ENCODE assay signal across 11 cellular contexts in genomic region chr21:30227633-30228404, GRCh38. TPM values are rescaled to one million over a fixed set of nuclear protein-coding genes. Genes with fewer than 3 reads are reported as not detected.
DNase-seq lines count a peak whose midpoint lies in the region; ATAC-seq and TF ChIP-seq lines count a peak whose summit lies in the region.
"Had no signal": no experiment of that assay in that cellular context is flagged by ENCODE, and none has a peak within 500 bp of the region (broad histone marks: within the 10 kb centered on the region; RNA-seq: fewer than 3 reads in every experiment).

No MANE protein-coding gene starts in this region.

- no peak for TF ChIP-seq CTCF in MCF 10A (IDR thresholded peaks at IDR 0.05; ENCODE audit: unreplicated experiment)
- TF ChIP-seq CTCF in liver (IDR thresholded peaks at IDR 0.05; ENCODE audit: low read depth, low read length, missing input control): no peak
- no peak for TF ChIP-seq CTCF in GM20000 (IDR thresholded peaks at IDR 0.05; ENCODE audit: extremely low read depth, missing control alignments)

- no peak overlapping the region for H3K4me3 Mint-ChIP-seq in MCF 10A (ENCODE audit: unreplicated experiment)
- H3K4me3 Mint-ChIP-seq: activated CD8-positive, alpha-beta memory T cell treated with anti-CD3 and anti-CD28 coated beads, Interleukin-2, amount 10 ng/mL, durations not matched to agents 7 days and 5 days had no signal

- H3K27ac ChIP-seq in liver (ENCODE audit: low read depth in 1 of 2, low read length in 2 of 2): peak overlapping the region in 1 of 2 donors; percentile 1

- intact Hi-C loops in MCF 10A (cut with micrococcal nuclease): no loop called here

- no TSS peak for BruUV-seq in MCF 10A (replicated peaks; lab: Mats Ljungman, UMichigan)

- H3K9me3 Mint-ChIP-seq in MCF 10A (ENCODE audit: unreplicated experiment): no peaks in the 10 kb centered on the region

- H3K27me3 Mint-ChIP-seq in MCF 10A (ENCODE audit: insufficient read depth, unreplicated experiment): no peaks in the 10 kb centered on the region
- H3K27me3 Mint-ChIP-seq: activated CD8-positive, alpha-beta memory T cell treated with anti-CD3 and anti-CD28 coated beads, Interleukin-2, amount 10 ng/mL, durations not matched to agents 7 days and 5 days had no signal

- TF ChIP-seq RAD21 in liver (IDR thresholded peaks at IDR 0.05): peak in 1 of 2 donors; percentile 17

- peaks cover 13% of the 10 kb centered on the region for H3K4me1 Mint-ChIP-seq in MCF 10A (ENCODE audit: insufficient read depth, unreplicated experiment)
- H3K4me1 Mint-ChIP-seq: activated CD8-positive, alpha-beta memory T cell treated with anti-CD3 and anti-CD28 coated beads, Interleukin-2, amount 10 ng/mL, durations not matched to agents 7 days and 5 days had no signal

- no peaks in the 10 kb centered on the region for H3K4me1 ChIP-seq in liver (ENCODE audit: control insufficient read depth in 4 of 4, insufficient read depth in 4 of 4, low read length in 3 of 4)

- no peak overlapping the region for H3K9ac ChIP-seq in liver (ENCODE audit: low read depth in 1 of 2, low read length in 2 of 2)

- H3K27ac Mint-ChIP-seq in MCF 10A (ENCODE audit: low read depth, unreplicated experiment): peak overlapping the region; percentile 42
- H3K27ac Mint-ChIP-seq: activated CD8-positive, alpha-beta memory T cell treated with anti-CD3 and anti-CD28 coated beads, Interleukin-2, amount 10 ng/mL, durations not matched to agents 7 days and 5 days had no signal

- H3K4me3 ChIP-seq in liver (ENCODE audit: low read depth in 1 of 3, low read length in 3 of 3): no peak overlapping the region

- ATAC-seq in HG03045 (IDR thresholded peaks at IDR 0.05; ENCODE audit: unreplicated experiment): no peak
- no peak for ATAC-seq in HG03097 (IDR thresholded peaks at IDR 0.05; ENCODE audit: low FRiP score, unreplicated experiment)
- ATAC-seq: activated CD8-positive, alpha-beta memory T cell treated with anti-CD3 and anti-CD28 coated beads, Interleukin-2, amount 10 ng/mL, durations not matched to agents 7 days and 5 days had no signal

- CTCF ChIA-PET in MCF 10A (lab: Yijun Ruan, JAX): interaction anchor here (0.7 to 1.6 kb wide), 3 partner anchors 9 to 184 kb away, joined by 3 to 5 read pairs (median 4); no protein-coding TSS in a partner anchor

- POLR2A ChIA-PET in MCF 10A (lab: Yijun Ruan, JAX): interaction anchor here (0.7 to 1.8 kb wide), 7 partner anchors 8 to 1155 kb away, joined by 3 to 7 read pairs (median 3); partner anchors contain the start of gene CLDN8

- H3K36me3 ChIP-seq in liver (ENCODE audit: control insufficient read depth in 4 of 4, insufficient read depth in 3 of 4, low read depth in 1 of 4, low read length in 3 of 4): no peaks in the 10 kb centered on the region

- peak; percentile 97 for DNase-seq in A172 (ENCODE audit: low spot score)
- DNase-seq in MV-4-11 (lab: John Stamatoyannopoulos, UW): peak; percentile 79
- peak; percentile 98 for DNase-seq in MCF 10A (ENCODE audit: unreplicated experiment)
- no peak for DNase-seq in stimulated activated naive CD4-positive, alpha-beta T cell (lab: John Stamatoyannopoulos, UW)
- DNase-seq in GM20000 (ENCODE audit: low spot score): no peak
- DNase-seq: 8988T; activated CD8-positive, alpha-beta memory T cell treated with anti-CD3 and anti-CD28 coated beads, Interleukin-2, amount 10 ng/mL, durations not matched to agents 7 days and 5 days; NCI-H146 had no signal

- H3K9me3 ChIP-seq in liver (ENCODE audit: control insufficient read depth in 4 of 4, low read length in 3 of 4): no peaks in the 10 kb centered on the region

- H3K27me3 ChIP-seq in liver (ENCODE audit: control insufficient read depth in 4 of 4, insufficient read depth in 4 of 4, low read length in 3 of 4): no peaks in the 10 kb centered on the region

- WGBS in liver: 30% methylated on average over 3 of the region's 3 CpGs

- H3K36me3 Mint-ChIP-seq in MCF 10A (ENCODE audit: insufficient read depth, unreplicated experiment): no peaks in the 10 kb centered on the region
- H3K36me3 Mint-ChIP-seq: activated CD8-positive, alpha-beta memory T cell treated with anti-CD3 and anti-CD28 coated beads, Interleukin-2, amount 10 ng/mL, durations not matched to agents 7 days and 5 days had no signal

TF ChIP-seq in liver, 16 proteins besides CTCF, POLR2A, EP300 and RAD21:
- TF ChIP-seq GABPA (IDR thresholded peaks at IDR 0.05 in 1 of 2, conservative IDR thresholded peaks at IDR 0.05 in 1 of 2) (no peak), RXRA (IDR thresholded peaks at IDR 0.05) (peak in 1 of 2 donors; percentile 32), JUND (IDR thresholded peaks at IDR 0.05) (peak; percentile 88 to 93), HNF4G (IDR thresholded peaks at IDR 0.05) (no peak), FOXA1 (IDR thresholded peaks at IDR 0.05) (no peak), YY1 (IDR thresholded peaks at IDR 0.05) (no peak), EGR1 (IDR thresholded peaks at IDR 0.05; ENCODE audit: low read depth in 2 of 2) (no peak), NR2F2 (IDR thresholded peaks at IDR 0.05) (peak; percentile 93), SP1 (IDR thresholded peaks at IDR 0.05) (peak; percentile 50), FOXA2 (IDR thresholded peaks at IDR 0.05) (no peak), HNF4A (conservative IDR thresholded peaks at IDR 0.05) (no peak), TAF1 (conservative IDR thresholded peaks at IDR 0.05) (no peak)
- TF ChIP-seq, protein P1, sequence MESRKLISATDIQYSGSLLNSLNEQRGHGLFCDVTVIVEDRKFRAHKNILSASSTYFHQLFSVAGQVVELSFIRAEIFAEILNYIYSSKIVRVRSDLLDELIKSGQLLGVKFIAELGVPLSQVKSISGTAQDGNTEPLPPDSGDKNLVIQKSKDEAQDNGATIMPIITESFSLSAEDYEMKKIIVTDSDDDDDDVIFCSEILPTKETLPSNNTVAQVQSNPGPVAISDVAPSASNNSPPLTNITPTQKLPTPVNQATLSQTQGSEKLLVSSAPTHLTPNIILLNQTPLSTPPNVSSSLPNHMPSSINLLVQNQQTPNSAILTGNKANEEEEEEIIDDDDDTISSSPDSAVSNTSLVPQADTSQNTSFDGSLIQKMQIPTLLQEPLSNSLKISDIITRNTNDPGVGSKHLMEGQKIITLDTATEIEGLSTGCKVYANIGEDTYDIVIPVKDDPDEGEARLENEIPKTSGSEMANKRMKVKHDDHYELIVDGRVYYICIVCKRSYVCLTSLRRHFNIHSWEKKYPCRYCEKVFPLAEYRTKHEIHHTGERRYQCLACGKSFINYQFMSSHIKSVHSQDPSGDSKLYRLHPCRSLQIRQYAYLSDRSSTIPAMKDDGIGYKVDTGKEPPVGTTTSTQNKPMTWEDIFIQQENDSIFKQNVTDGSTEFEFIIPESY (IDR thresholded peaks at IDR 0.05): no peak
- TF ChIP-seq, protein P2, sequence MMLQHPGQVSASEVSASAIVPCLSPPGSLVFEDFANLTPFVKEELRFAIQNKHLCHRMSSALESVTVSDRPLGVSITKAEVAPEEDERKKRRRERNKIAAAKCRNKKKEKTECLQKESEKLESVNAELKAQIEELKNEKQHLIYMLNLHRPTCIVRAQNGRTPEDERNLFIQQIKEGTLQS (IDR thresholded peaks at IDR 0.05): no peak
- TF ChIP-seq, protein P3, sequence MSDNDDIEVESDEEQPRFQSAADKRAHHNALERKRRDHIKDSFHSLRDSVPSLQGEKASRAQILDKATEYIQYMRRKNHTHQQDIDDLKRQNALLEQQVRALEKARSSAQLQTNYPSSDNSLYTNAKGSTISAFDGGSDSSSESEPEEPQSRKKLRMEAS (IDR thresholded peaks at IDR 0.05): peak; percentile 34
- TF ChIP-seq, protein P4, sequence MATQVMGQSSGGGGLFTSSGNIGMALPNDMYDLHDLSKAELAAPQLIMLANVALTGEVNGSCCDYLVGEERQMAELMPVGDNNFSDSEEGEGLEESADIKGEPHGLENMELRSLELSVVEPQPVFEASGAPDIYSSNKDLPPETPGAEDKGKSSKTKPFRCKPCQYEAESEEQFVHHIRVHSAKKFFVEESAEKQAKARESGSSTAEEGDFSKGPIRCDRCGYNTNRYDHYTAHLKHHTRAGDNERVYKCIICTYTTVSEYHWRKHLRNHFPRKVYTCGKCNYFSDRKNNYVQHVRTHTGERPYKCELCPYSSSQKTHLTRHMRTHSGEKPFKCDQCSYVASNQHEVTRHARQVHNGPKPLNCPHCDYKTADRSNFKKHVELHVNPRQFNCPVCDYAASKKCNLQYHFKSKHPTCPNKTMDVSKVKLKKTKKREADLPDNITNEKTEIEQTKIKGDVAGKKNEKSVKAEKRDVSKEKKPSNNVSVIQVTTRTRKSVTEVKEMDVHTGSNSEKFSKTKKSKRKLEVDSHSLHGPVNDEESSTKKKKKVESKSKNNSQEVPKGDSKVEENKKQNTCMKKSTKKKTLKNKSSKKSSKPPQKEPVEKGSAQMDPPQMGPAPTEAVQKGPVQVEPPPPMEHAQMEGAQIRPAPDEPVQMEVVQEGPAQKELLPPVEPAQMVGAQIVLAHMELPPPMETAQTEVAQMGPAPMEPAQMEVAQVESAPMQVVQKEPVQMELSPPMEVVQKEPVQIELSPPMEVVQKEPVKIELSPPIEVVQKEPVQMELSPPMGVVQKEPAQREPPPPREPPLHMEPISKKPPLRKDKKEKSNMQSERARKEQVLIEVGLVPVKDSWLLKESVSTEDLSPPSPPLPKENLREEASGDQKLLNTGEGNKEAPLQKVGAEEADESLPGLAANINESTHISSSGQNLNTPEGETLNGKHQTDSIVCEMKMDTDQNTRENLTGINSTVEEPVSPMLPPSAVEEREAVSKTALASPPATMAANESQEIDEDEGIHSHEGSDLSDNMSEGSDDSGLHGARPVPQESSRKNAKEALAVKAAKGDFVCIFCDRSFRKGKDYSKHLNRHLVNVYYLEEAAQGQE (IDR thresholded peaks at IDR 0.05): no peak

RNA-seq across cellular contexts. Expression of gene CLDN8, which starts 11.9 kb away (rescaled TPM):
- not detected in 2 replicates for total RNA-seq in A172 (2014; rRNA removed; shearing (Covaris generic))
- total RNA-seq in MCF 10A (2022): not detected in 2 replicates
- total RNA-seq in liver: not detected
- polyA plus RNA-seq in liver: under 1 TPM in 1 of 2 donors, not detected in 1; 0.10 TPM
- total RNA-seq: activated CD8-positive, alpha-beta memory T cell treated with anti-CD3 and anti-CD28 coated beads, Interleukin-2, amount 10 ng/mL, durations not matched to agents 7 days and 5 days had no signal

RNA-seq across cellular contexts. Expression of gene KRTAP24-1, which starts 54.9 kb away (rescaled TPM):
- total RNA-seq in A172 (2014; rRNA removed; shearing (Covaris generic)): not detected in 2 replicates
- total RNA-seq in MCF 10A (2022) (not detected in 2 replicates), liver (not detected)
- polyA plus RNA-seq in liver: not detected
- total RNA-seq: activated CD8-positive, alpha-beta memory T cell treated with anti-CD3 and anti-CD28 coated beads, Interleukin-2, amount 10 ng/mL, durations not matched to agents 7 days and 5 days had no signal

Comparison
In these comparisons a context has a peak if more than half of its experiments do, and no peak if none do; other contexts are left out.
1. DNase-seq: peak in A172 (single experiment), MV-4-11 (single experiment) and MCF 10A (single experiment); none in stimulated activated naive CD4-positive, alpha-beta T cell (0 of 6) and GM20000 (single experiment).